Comparison of ENCODE assay signal across 16 cellular contexts in the genomic region with DNA sequence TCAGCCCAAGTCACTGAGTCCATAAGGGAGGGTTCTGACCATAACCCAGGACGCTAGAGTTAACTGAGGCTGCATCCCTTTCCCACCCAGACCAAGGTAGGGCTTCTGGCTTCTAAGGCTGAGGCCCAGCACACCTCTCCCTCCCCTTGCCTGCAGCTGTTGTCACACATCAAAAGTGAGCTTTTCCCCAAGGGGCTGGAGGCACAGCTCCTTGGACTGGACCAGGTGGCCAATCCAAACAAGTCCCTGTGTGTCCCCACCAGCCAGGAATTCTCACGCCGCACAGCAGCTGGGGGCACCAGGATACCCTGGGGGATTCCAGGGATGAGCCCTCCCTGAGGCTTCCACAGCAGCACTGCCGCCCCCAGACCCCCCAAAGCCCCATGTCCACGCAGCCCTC. TPM values are rescaled to one million over a fixed set of nuclear protein-coding genes. Genes with fewer than 3 reads are reported as not detected.
A peak's percentile ranks its signal among the peaks of the same experiment; 100 is the strongest.
DNase-seq lines count a peak whose midpoint lies in the region; ATAC-seq and TF ChIP-seq lines count a peak whose summit lies in the region.
"Had no signal": no experiment of that assay in that cellular context is flagged by ENCODE, and none has a peak within 500 bp of the region (broad histone marks: within the 10 kb centered on the region; RNA-seq: fewer than 3 reads in every experiment).

No MANE protein-coding gene starts in this region.

- no peaks in the 10 kb centered on the region for H3K36me3 ChIP-seq in SJCRH30
- no peaks in the 10 kb centered on the region for H3K36me3 ChIP-seq in upper lobe of right lung
- H3K36me3 ChIP-seq in tibial artery = no peaks in the 10 kb centered on the region
- H3K36me3 ChIP-seq: BLaER1 had no signal

- no peak overlapping the region for H3K27ac ChIP-seq in SJCRH30
- H3K27ac ChIP-seq in upper lobe of right lung = no peak overlapping the region
- H3K27ac ChIP-seq in tibial artery = no peak overlapping the region
- H3K27ac ChIP-seq: 22Rv1, BLaER1, C4-2B had no signal

- no peaks in the 10 kb centered on the region for H3K27me3 ChIP-seq in SJCRH30
- no peaks in the 10 kb centered on the region for H3K27me3 ChIP-seq in upper lobe of right lung
- peaks cover 0 to 18% of the 10 kb centered on the region in 2 donors for H3K27me3 ChIP-seq in tibial artery
- H3K27me3 ChIP-seq: BLaER1 had no signal

- ATAC-seq in upper lobe of right lung = no peak
- ATAC-seq in HG03039 (IDR thresholded peaks at IDR 0.05; ENCODE audit: unreplicated experiment) = no peak
- ATAC-seq: CD8-positive, alpha-beta T cell had no signal

- peak; percentile 18 to 77 for DNase-seq in NCI-H524 (lab: John Stamatoyannopoulos, UW)
- no peak for DNase-seq in NCI-H524 treated with DMSO at 0.1 percent for 48 hours (lab: John Stamatoyannopoulos, UW)
- DNase-seq in SJCRH30 = peak; percentile 87 to 92
- peak; percentile 49 for DNase-seq in upper lobe of right lung
- DNase-seq in tibial artery = no peak
- DNase-seq: Caco-2; CD4-positive, CD25-positive, alpha-beta regulatory T cell; CD8-positive, alpha-beta T cell; DMS153; DND-41; GOT3 had no signal

- no peak overlapping the region for H3K4me3 ChIP-seq in SJCRH30
- no peak overlapping the region for H3K4me3 ChIP-seq in upper lobe of right lung
- no peak overlapping the region for H3K4me3 ChIP-seq in tibial artery
- H3K4me3 ChIP-seq: BLaER1 had no signal

- H3K9me3 ChIP-seq in SJCRH30 (replicated peaks) (no peaks in the 10 kb centered on the region), upper lobe of right lung (no peaks in the 10 kb centered on the region), tibial artery (no peaks in the 10 kb centered on the region)
- H3K9me3 ChIP-seq: BLaER1, Caco-2 had no signal

- intact Hi-C loops in upper lobe of right lung (cut with DNase I) = no loop called here
- intact Hi-C loops in tibial artery (cut with DNase I; ENCODE audit: low total_unique reads) = no loop called here

- peaks cover 12% of the 10 kb centered on the region for H3K4me1 ChIP-seq in SJCRH30
- no peaks in the 10 kb centered on the region for H3K4me1 ChIP-seq in upper lobe of right lung
- no peaks in the 10 kb centered on the region for H3K4me1 ChIP-seq in tibial artery
- H3K4me1 ChIP-seq: Caco-2 had no signal

- TF ChIP-seq CTCF in upper lobe of right lung (IDR thresholded peaks at IDR 0.05) = no peak
- TF ChIP-seq CTCF in tibial artery (IDR thresholded peaks at IDR 0.05) = no peak

RNA-seq across cellular contexts. Expression of gene ISLR2, which starts 22.3 kb away (rescaled TPM):
- total RNA-seq in SJCRH30 (2014; rRNA removed; shearing (Covaris generic)) = 0.30 TPM in 1 of 2 replicates, not detected in the other
- 4.0 TPM for total RNA-seq in upper lobe of right lung
- total RNA-seq: B cell; Caco-2; CD4-positive, CD25-positive, alpha-beta regulatory T cell; CD8-positive, alpha-beta T cell had no signal

RNA-seq across cellular contexts. Expression of gene GOLGA6A, which starts 25.8 kb away (rescaled TPM):
- not detected in 2 replicates for total RNA-seq in SJCRH30 (2014; rRNA removed; shearing (Covaris generic))
- total RNA-seq in upper lobe of right lung = not detected
- total RNA-seq: Caco-2; CD8-positive, alpha-beta T cell had no signal

Comparison
In these comparisons a context has a peak if more than half of its experiments do, and no peak if none do; other contexts are left out.
1. DNase-seq: peak in NCI-H524 (2 of 2), SJCRH30 (2 of 2) and upper lobe of right lung (single experiment); none in NCI-H524 treated with DMSO at 0.1 percent for 48 hours (single experiment) and tibial artery (0 of 2).